In the genomic region with DNA sequence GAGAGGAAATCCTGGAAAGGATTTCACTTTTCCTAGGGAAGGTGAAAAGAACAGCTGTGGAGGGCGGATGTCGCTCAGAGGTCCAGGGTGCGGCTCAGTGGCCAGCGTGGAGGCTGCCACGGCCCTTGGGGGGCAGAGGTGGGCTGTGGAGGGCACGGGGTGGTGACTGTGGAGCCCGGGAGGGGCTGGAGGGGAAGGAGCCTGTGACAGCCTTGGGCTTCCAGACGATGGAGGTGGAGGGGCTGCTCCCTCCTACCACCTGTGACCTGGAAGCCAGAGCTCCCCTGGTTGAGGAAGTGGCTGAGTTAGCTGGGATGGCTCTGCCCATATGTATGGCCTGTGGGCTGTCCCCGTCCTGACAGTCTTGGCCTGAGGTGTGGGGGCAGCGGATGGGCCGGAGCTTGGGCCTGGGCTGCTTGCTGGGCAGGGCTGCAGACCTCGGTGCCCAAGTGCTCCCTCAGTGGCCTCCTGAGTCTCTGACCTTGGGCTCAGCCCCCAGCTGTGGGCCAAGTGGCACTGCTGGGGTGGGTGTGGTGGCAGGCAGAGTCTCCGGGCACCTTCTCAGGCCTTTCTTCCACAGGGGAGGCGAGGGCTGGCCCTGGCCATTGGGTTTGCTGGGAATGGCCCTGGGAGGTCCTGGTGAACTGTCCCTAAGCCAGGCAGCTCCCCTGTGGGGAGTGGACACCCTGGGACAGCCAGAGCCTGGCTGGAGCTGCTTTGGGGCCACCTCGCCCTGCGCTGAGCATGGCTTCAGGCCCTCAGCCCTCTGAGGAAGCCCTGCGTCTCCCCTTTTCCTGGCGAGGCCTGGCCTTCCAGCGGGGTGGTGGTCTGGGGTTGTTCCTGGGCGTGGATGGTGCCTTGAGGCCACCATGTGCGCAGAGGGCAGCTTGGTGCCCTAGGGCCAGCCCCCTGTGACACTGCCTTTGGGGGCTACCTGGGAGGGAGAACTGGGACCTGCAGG, we compare ENCODE assay signal across 10 cellular contexts. TPM values are rescaled to one million over a fixed set of nuclear protein-coding genes. Genes with fewer than 3 reads are reported as not detected.
DNase-seq lines count a peak whose midpoint lies in the region; ATAC-seq and TF ChIP-seq lines count a peak whose summit lies in the region.
"Had no signal": no experiment of that assay in that cellular context is flagged by ENCODE, and none has a peak within 500 bp of the region (broad histone marks: within the 10 kb centered on the region; RNA-seq: fewer than 3 reads in every experiment).

No MANE protein-coding gene starts in this region.

- peak overlapping the region; percentile 50 for H3K9ac ChIP-seq in Loucy (ENCODE audit: low read depth, low read length, poor library complexity, severe bottlenecking)
- no peak overlapping the region for H3K9ac ChIP-seq in MM.1S (ENCODE audit: low read length)

- H3K36me3 ChIP-seq in Loucy (ENCODE audit: insufficient read depth, low read length): no peaks in the 10 kb centered on the region
- H3K36me3 ChIP-seq in MM.1S (replicated peaks; ENCODE audit: insufficient read depth, low read length): no peaks in the 10 kb centered on the region

- peak overlapping the region; percentile 97 for H3K4me3 Mint-ChIP-seq in osteocyte (ENCODE audit: unreplicated experiment)

- H3K27me3 ChIP-seq in Loucy (ENCODE audit: insufficient read depth, low read length, poor library complexity, severe bottlenecking): no peaks in the 10 kb centered on the region
- H3K27me3 ChIP-seq in MM.1S (replicated peaks; ENCODE audit: insufficient read depth, low read length): no peaks in the 10 kb centered on the region

- H2AFZ ChIP-seq in Loucy (ENCODE audit: low read length) (no peak overlapping the region), MM.1S (ENCODE audit: low read length) (no peak overlapping the region)

- no peak overlapping the region for H3K27ac ChIP-seq in MM.1S (ENCODE audit: low read length)

- no peaks in the 10 kb centered on the region for H3K9me3 Mint-ChIP-seq in osteocyte (ENCODE audit: unreplicated experiment)

- H3K27ac Mint-ChIP-seq in osteocyte (ENCODE audit: unreplicated experiment): peak overlapping the region; percentile 93

- peaks cover 38% of the 10 kb centered on the region for H3K4me1 ChIP-seq in Loucy (ENCODE audit: insufficient read depth, low read length, poor library complexity, severe bottlenecking)
- H3K4me1 ChIP-seq in MM.1S (ENCODE audit: low read length): peaks cover 30% of the 10 kb centered on the region

- H3K9me2 ChIP-seq in Loucy (replicated peaks; ENCODE audit: low read depth, low read length): no peaks in the 10 kb centered on the region
- H3K9me2 ChIP-seq in MM.1S (replicated peaks; ENCODE audit: insufficient read depth, low read length): no peaks in the 10 kb centered on the region

- ATAC-seq in HG02763 (IDR thresholded peaks at IDR 0.05; ENCODE audit: unreplicated experiment): no peak

- H3K36me3 Mint-ChIP-seq in osteocyte (ENCODE audit: unreplicated experiment): peaks cover 15% of the 10 kb centered on the region

- peaks cover 36% of the 10 kb centered on the region for H4K20me1 ChIP-seq in Loucy (ENCODE audit: insufficient read depth, low read length, poor library complexity, severe bottlenecking)
- no peaks in the 10 kb centered on the region for H4K20me1 ChIP-seq in MM.1S (ENCODE audit: insufficient read depth, low read length)

- H3K9me3 ChIP-seq in Loucy (ENCODE audit: insufficient read depth, low read depth, low read length): no peaks in the 10 kb centered on the region
- no peaks in the 10 kb centered on the region for H3K9me3 ChIP-seq in MM.1S (replicated peaks; ENCODE audit: insufficient read depth, low read length)

- no peak for DNase-seq in AG09309 (ENCODE audit: low read depth)
- DNase-seq in epithelial cell of proximal tubule (ENCODE audit: low read depth): no peak
- DNase-seq in osteocyte (ENCODE audit: extremely low spot score, unreplicated experiment): no peak
- no peak for DNase-seq in ecto neural progenitor cell (ENCODE audit: low spot score)
- DNase-seq in MM.1S: no peak
- no peak for DNase-seq in AML-193 (lab: John Stamatoyannopoulos, UW)
- DNase-seq: NCI-H82; stimulated activated CD4-positive, alpha-beta T cell treated with anti-CD3 and anti-CD28 coated beads, Interleukin-2, amount 100 ng/mL, for 24 hours had no signal

- peak overlapping the region; percentile 100 for H3K4me2 ChIP-seq in Loucy (ENCODE audit: low read depth, low read length, poor library complexity, severe bottlenecking)
- no peak overlapping the region for H3K4me2 ChIP-seq in MM.1S (ENCODE audit: low read depth, low read length)

- no peaks in the 10 kb centered on the region for H3K27me3 Mint-ChIP-seq in osteocyte (ENCODE audit: unreplicated experiment)

- H3F3A ChIP-seq in Loucy (ENCODE audit: low read depth): no peaks in the 10 kb centered on the region
- peaks cover 15% of the 10 kb centered on the region for H3F3A ChIP-seq in MM.1S (ENCODE audit: insufficient read depth, low read length)

- TF ChIP-seq CTCF in AG09309 (IDR thresholded peaks at IDR 0.05; ENCODE audit: control insufficient read depth, insufficient read depth, low read depth, low read length, missing control alignments) (no peak), Loucy (conservative IDR thresholded peaks at IDR 0.05; ENCODE audit: low read length) (no peak), epithelial cell of proximal tubule (conservative IDR thresholded peaks at IDR 0.05; ENCODE audit: low read depth, low read length) (no peak), osteocyte (IDR thresholded peaks at IDR 0.05) (no peak), MM.1S (IDR thresholded peaks at IDR 0.05; ENCODE audit: low read length) (no peak)

- peaks cover 57% of the 10 kb centered on the region for H3K4me1 Mint-ChIP-seq in osteocyte (ENCODE audit: unreplicated experiment)

- H3K79me2 ChIP-seq in Loucy (ENCODE audit: insufficient read depth, low read length): peaks cover 37% of the 10 kb centered on the region; the same call in 1 of the 2 replicates
- H3K79me2 ChIP-seq in MM.1S (ENCODE audit: low read length): peaks cover 69% of the 10 kb centered on the region

- H3K4me3 ChIP-seq in AG09309 (ENCODE audit: control insufficient read depth, low read depth, low read length) (peak overlapping the region; percentile 97), Loucy (ENCODE audit: low read length, poor library complexity, severe bottlenecking) (peak overlapping the region; percentile 95), epithelial cell of proximal tubule (ENCODE audit: low read depth, low read length) (peak overlapping the region; percentile 98), MM.1S (ENCODE audit: low read length) (no peak overlapping the region)

RNA-seq across cellular contexts. Expression of gene BRI3, which starts 3.9 kb away (rescaled TPM):
- total RNA-seq in epithelial cell of proximal tubule: 20.0 and 41.9 TPM in 2 replicates
- total RNA-seq in osteocyte: 344 and 379 TPM in 2 replicates

RNA-seq across cellular contexts. Expression of gene TECPR1, which starts 33.4 kb away (rescaled TPM):
- total RNA-seq in epithelial cell of proximal tubule: 13.2 and 16.7 TPM in 2 replicates
- total RNA-seq in osteocyte: 33.6 and 38.7 TPM in 2 replicates
